ENCODE assay signal across 1 cellular context in the genomic region with DNA sequence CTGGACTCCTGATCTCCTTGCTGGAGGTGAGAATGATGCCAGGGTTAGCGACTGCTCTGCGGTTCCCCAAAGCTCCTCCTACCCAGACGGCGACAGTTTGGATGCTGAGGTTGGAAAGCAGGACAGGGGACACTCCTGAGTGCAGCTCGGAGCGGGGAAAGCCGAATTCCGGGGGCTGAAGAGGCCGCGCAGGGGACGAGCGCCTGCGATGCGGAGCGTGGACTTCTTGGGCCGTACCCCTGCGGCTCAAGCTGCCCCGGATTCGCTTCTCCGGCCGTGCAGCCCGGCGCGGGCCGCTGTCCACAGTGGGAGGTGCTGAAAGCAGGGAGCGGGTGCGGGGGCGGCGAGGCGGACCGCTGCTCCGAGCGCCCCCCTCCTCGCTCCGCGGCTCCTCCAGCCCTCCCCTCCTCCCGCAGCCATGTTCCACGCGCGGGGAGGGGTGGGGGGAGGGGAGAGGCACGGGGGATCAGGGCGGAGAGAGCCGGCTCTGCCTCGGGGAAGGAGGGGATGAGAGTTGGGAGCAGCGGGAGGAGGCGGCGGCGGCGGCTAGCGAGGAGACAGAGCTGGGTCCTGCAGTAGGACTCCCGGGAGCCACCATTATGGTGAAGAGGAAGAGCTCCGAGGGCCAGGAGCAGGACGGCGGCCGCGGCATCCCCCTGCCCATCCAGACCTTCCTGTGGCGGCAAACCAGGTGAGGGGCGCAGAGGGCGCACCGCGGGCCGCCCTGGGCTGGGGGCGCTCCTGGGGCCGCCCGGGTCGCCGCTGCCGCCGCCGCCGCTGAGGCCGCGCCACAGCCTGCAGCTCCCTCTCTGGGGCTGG.
TF ChIP-seq lines count a peak whose summit lies in the region.

A gene with protein sequence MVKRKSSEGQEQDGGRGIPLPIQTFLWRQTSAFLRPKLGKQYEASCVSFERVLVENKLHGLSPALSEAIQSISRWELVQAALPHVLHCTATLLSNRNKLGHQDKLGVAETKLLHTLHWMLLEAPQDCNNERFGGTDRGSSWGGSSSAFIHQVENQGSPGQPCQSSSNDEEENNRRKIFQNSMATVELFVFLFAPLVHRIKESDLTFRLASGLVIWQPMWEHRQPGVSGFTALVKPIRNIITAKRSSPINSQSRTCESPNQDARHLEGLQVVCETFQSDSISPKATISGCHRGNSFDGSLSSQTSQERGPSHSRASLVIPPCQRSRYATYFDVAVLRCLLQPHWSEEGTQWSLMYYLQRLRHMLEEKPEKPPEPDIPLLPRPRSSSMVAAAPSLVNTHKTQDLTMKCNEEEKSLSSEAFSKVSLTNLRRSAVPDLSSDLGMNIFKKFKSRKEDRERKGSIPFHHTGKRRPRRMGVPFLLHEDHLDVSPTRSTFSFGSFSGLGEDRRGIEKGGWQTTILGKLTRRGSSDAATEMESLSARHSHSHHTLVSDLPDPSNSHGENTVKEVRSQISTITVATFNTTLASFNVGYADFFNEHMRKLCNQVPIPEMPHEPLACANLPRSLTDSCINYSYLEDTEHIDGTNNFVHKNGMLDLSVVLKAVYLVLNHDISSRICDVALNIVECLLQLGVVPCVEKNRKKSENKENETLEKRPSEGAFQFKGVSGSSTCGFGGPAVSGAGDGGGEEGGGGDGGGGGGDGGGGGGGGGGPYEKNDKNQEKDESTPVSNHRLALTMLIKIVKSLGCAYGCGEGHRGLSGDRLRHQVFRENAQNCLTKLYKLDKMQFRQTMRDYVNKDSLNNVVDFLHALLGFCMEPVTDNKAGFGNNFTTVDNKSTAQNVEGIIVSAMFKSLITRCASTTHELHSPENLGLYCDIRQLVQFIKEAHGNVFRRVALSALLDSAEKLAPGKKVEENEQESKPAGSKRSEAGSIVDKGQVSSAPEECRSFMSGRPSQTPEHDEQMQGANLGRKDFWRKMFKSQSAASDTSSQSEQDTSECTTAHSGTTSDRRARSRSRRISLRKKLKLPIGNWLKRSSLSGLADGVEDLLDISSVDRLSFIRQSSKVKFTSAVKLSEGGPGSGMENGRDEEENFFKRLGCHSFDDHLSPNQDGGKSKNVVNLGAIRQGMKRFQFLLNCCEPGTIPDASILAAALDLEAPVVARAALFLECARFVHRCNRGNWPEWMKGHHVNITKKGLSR (N-terminal part only) (plus strand): TSS at position 359 of the 819 bp plus-strand sequence. CDS start 241 bp downstream, at position 600.

TF ChIP-seq in HepG2, 621 proteins besides CTCF, POLR2A, EP300 and RAD21 (continued from another document and continues in another):
- TF ChIP-seq, protein P1, sequence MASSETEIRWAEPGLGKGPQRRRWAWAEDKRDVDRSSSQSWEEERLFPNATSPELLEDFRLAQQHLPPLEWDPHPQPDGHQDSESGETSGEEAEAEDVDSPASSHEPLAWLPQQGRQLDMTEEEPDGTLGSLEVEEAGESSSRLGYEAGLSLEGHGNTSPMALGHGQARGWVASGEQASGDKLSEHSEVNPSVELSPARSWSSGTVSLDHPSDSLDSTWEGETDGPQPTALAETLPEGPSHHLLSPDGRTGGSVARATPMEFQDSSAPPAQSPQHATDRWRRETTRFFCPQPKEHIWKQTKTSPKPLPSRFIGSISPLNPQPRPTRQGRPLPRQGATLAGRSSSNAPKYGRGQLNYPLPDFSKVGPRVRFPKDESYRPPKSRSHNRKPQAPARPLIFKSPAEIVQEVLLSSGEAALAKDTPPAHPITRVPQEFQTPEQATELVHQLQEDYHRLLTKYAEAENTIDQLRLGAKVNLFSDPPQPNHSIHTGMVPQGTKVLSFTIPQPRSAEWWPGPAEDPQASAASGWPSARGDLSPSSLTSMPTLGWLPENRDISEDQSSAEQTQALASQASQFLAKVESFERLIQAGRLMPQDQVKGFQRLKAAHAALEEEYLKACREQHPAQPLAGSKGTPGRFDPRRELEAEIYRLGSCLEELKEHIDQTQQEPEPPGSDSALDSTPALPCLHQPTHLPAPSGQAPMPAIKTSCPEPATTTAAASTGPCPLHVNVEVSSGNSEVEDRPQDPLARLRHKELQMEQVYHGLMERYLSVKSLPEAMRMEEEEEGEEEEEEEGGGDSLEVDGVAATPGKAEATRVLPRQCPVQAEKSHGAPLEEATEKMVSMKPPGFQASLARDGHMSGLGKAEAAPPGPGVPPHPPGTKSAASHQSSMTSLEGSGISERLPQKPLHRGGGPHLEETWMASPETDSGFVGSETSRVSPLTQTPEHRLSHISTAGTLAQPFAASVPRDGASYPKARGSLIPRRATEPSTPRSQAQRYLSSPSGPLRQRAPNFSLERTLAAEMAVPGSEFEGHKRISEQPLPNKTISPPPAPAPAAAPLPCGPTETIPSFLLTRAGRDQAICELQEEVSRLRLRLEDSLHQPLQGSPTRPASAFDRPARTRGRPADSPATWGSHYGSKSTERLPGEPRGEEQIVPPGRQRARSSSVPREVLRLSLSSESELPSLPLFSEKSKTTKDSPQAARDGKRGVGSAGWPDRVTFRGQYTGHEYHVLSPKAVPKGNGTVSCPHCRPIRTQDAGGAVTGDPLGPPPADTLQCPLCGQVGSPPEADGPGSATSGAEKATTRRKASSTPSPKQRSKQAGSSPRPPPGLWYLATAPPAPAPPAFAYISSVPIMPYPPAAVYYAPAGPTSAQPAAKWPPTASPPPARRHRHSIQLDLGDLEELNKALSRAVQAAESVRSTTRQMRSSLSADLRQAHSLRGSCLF (CRISPR knock-in tag; IDR thresholded peaks at IDR 0.05; ENCODE audit: borderline replicate concordance): peak; percentile 89; the same call in 1 of the 2 replicates
- TF ChIP-seq, protein P2, sequence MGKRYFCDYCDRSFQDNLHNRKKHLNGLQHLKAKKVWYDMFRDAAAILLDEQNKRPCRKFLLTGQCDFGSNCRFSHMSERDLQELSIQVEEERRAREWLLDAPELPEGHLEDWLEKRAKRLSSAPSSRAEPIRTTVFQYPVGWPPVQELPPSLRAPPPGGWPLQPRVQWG (CRISPR knock-in tag; IDR thresholded peaks at IDR 0.05; ENCODE audit: borderline replicate concordance, low read depth): no peak
- TF ChIP-seq, protein P3, sequence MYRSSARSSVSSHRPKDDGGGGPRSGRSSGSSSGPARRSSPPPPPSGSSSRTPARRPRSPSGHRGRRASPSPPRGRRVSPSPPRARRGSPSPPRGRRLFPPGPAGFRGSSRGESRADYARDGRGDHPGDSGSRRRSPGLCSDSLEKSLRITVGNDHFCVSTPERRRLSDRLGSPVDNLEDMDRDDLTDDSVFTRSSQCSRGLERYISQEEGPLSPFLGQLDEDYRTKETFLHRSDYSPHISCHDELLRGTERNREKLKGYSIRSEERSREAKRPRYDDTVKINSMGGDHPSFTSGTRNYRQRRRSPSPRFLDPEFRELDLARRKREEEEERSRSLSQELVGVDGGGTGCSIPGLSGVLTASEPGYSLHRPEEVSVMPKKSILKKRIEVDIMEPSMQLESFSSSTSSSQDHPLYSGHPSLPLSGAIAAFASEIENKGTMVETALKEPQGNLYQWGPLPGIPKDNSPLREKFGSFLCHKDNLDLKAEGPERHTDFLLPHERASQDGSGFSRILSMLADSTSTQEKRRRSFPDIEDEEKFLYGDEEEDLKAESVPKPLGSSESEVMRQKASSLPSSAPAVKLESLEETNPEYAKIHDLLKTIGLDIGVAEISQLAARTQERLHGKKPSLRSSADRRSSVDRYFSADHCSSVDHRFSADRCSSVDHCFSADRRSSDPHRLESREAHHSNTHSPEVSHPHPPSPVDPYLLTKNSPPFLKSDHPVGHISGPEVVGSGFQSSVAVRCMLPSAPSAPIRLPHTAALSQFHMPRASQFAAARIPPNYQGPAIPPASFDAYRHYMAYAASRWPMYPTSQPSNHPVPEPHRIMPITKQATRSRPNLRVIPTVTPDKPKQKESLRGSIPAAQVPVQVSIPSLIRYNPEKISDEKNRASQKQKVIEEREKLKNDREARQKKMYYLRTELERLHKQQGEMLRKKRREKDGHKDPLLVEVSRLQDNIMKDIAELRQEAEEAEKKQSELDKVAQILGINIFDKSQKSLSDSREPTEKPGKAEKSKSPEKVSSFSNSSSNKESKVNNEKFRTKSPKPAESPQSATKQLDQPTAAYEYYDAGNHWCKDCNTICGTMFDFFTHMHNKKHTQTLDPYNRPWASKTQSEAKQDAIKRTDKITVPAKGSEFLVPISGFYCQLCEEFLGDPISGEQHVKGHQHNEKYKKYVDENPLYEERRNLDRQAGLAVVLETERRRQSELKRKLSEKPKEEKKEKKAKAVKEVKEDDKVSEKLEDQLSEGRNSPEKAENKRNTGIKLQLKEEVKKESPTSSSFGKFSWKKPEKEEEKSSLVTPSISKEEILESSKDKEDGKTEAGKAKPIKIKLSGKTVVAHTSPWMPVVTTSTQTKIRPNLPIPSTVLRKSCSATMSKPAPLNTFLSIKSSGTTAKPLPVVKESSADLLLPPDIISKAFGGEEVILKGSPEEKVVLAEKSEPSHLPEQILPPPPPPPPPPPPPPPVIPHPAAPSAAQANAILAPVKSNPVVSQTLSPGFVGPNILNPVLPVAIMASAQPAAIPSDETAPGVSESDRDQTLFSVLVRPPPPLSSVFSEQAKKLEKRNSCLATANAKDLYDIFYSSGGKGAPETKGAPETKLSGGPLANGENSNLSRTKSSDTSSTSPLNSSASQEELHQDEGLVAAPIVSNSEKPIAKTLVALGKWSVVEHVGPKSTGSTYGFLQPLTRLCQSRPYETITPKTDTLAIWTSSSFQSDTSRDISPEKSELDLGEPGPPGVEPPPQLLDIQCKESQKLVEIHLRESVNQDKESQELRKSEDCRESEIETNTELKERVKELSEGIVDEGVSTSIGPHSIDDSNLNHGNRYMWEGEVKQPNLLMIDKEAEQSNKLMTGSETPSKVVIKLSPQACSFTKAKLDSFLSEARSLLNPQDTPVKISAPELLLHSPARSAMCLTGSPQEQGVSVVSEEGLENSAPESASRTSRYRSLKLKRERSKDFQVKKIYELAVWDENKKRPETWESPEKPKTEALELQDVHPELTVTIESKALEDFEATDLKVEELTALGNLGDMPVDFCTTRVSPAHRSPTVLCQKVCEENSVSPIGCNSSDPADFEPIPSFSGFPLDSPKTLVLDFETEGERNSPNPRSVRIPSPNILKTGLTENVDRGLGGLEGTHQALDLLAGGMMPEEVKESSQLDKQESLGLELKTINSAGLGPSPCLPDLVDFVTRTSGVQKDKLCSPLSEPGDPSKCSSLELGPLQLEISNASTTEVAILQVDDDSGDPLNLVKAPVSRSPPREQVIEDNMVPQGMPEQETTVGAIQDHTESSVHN (CRISPR knock-in tag; IDR thresholded peaks at IDR 0.05): peak; percentile 75; the same call in 1 of the 2 replicates
- TF ChIP-seq ZNF24 (IDR thresholded peaks at IDR 0.05): no peak
- TF ChIP-seq, protein P4, sequence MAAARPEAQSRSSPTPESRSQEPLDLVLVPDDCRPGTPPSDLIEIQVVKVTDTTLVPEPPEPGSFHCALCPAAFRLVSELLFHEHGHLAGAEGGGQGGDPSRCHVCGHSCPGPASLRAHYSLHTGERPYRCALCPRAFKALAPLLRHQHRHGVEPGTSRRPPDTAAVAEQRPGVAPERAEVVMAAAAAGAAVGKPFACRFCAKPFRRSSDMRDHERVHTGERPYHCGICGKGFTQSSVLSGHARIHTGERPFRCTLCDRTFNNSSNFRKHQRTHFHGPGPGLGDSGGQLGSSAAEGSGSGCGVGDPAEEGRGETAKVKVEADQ (CRISPR knock-in tag; IDR thresholded peaks at IDR 0.05; ENCODE audit: borderline replicate concordance): peak; percentile 95
- TF ChIP-seq ZNF678 (CRISPR knock-in tag; IDR thresholded peaks at IDR 0.05): peak; percentile 91
- TF ChIP-seq, protein P5, sequence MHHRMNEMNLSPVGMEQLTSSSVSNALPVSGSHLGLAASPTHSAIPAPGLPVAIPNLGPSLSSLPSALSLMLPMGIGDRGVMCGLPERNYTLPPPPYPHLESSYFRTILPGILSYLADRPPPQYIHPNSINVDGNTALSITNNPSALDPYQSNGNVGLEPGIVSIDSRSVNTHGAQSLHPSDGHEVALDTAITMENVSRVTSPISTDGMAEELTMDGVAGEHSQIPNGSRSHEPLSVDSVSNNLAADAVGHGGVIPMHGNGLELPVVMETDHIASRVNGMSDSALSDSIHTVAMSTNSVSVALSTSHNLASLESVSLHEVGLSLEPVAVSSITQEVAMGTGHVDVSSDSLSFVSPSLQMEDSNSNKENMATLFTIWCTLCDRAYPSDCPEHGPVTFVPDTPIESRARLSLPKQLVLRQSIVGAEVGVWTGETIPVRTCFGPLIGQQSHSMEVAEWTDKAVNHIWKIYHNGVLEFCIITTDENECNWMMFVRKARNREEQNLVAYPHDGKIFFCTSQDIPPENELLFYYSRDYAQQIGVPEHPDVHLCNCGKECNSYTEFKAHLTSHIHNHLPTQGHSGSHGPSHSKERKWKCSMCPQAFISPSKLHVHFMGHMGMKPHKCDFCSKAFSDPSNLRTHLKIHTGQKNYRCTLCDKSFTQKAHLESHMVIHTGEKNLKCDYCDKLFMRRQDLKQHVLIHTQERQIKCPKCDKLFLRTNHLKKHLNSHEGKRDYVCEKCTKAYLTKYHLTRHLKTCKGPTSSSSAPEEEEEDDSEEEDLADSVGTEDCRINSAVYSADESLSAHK (CRISPR knock-in tag; IDR thresholded peaks at IDR 0.05; ENCODE audit: borderline replicate concordance): peak; percentile 94; the same call in 1 of the 2 replicates
- no peak for TF ChIP-seq HHEX (CRISPR knock-in tag; IDR thresholded peaks at IDR 0.05)
- peak; percentile 78; the same call in 1 of the 2 replicates for TF ChIP-seq PITX1 (CRISPR knock-in tag; IDR thresholded peaks at IDR 0.05)
- TF ChIP-seq, protein P6, sequence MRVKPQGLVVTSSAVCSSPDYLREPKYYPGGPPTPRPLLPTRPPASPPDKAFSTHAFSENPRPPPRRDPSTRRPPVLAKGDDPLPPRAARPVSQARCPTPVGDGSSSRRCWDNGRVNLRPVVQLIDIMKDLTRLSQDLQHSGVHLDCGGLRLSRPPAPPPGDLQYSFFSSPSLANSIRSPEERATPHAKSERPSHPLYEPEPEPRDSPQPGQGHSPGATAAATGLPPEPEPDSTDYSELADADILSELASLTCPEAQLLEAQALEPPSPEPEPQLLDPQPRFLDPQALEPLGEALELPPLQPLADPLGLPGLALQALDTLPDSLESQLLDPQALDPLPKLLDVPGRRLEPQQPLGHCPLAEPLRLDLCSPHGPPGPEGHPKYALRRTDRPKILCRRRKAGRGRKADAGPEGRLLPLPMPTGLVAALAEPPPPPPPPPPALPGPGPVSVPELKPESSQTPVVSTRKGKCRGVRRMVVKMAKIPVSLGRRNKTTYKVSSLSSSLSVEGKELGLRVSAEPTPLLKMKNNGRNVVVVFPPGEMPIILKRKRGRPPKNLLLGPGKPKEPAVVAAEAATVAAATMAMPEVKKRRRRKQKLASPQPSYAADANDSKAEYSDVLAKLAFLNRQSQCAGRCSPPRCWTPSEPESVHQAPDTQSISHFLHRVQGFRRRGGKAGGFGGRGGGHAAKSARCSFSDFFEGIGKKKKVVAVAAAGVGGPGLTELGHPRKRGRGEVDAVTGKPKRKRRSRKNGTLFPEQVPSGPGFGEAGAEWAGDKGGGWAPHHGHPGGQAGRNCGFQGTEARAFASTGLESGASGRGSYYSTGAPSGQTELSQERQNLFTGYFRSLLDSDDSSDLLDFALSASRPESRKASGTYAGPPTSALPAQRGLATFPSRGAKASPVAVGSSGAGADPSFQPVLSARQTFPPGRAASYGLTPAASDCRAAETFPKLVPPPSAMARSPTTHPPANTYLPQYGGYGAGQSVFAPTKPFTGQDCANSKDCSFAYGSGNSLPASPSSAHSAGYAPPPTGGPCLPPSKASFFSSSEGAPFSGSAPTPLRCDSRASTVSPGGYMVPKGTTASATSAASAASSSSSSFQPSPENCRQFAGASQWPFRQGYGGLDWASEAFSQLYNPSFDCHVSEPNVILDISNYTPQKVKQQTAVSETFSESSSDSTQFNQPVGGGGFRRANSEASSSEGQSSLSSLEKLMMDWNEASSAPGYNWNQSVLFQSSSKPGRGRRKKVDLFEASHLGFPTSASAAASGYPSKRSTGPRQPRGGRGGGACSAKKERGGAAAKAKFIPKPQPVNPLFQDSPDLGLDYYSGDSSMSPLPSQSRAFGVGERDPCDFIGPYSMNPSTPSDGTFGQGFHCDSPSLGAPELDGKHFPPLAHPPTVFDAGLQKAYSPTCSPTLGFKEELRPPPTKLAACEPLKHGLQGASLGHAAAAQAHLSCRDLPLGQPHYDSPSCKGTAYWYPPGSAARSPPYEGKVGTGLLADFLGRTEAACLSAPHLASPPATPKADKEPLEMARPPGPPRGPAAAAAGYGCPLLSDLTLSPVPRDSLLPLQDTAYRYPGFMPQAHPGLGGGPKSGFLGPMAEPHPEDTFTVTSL (CRISPR knock-in tag; IDR thresholded peaks at IDR 0.05; ENCODE audit: borderline replicate concordance): peak; percentile 53; the same call in 1 of the 2 replicates
- peak; percentile 98 for TF ChIP-seq JARID2 (CRISPR knock-in tag; IDR thresholded peaks at IDR 0.05; ENCODE audit: insufficient replicate concordance)
- peak; percentile 65; the same call in 1 of the 2 replicates for TF ChIP-seq MYC (CRISPR knock-in tag; IDR thresholded peaks at IDR 0.05; ENCODE audit: borderline replicate concordance)
